ENCODE assay signal across 11 cellular contexts in genomic region chr9:109641079-109641659, GRCh38.
DNase-seq lines count a peak whose midpoint lies in the region; ATAC-seq, FAIRE-seq and TF ChIP-seq lines count a peak whose summit lies in the region.
"Had no signal": no experiment of that assay in that cellular context is flagged by ENCODE, and none has a peak within 500 bp of the region (broad histone marks: within the 10 kb centered on the region; RNA-seq: fewer than 3 reads in every experiment).

No MANE protein-coding gene starts in this region.

- peaks cover 19% of the 10 kb centered on the region for H3K4me1 Mint-ChIP-seq in WTC11
- no peaks in the 10 kb centered on the region for H3K4me1 Mint-ChIP-seq in CD8-positive, alpha-beta T cell (ENCODE audit: low read depth)
- H3K4me1 Mint-ChIP-seq: T-cell had no signal

- H3K9ac ChIP-seq in iPS-20b (ENCODE audit: low read depth, low read length) (no peak overlapping the region), skeletal muscle tissue (ENCODE audit: low read depth in 1 of 3, low read length in 3 of 3) (no peak overlapping the region)

- peaks cover 67% of the 10 kb centered on the region for H3K27me3 Mint-ChIP-seq in WTC11 (ENCODE audit: low read depth)
- peaks cover 36% of the 10 kb centered on the region for H3K27me3 Mint-ChIP-seq in CD8-positive, alpha-beta T cell (ENCODE audit: low read depth)

- H3K27ac ChIP-seq in iPS-20b (ENCODE audit: low read length) (no peak overlapping the region), skeletal muscle tissue (ENCODE audit: low read depth, low read length) (no peak overlapping the region), RWPE1 (no peak overlapping the region)
- H3K27ac ChIP-seq in CD8-positive, alpha-beta T cell (ENCODE audit: low read depth, low read length) = no peak overlapping the region

- H3K27ac Mint-ChIP-seq in WTC11 = no peak overlapping the region
- H3K27ac Mint-ChIP-seq in CD8-positive, alpha-beta T cell = no peak overlapping the region
- H3K27ac Mint-ChIP-seq: T-cell had no signal

- POLR2A ChIA-PET in HEK293T (lab: Yijun Ruan, JAX) (no interaction called here), WTC11 (lab: Charles Lee) (no interaction called here), RWPE1 (lab: Yijun Ruan, JAX; ENCODE audit: low non-redundant PET) (no interaction called here)
- POLR2A ChIA-PET in CD8-positive, alpha-beta T cell (lab: Charles Lee) = no interaction called here

- H3K36me3 Mint-ChIP-seq in WTC11 = peaks cover 9% of the 10 kb centered on the region
- H3K36me3 Mint-ChIP-seq in CD8-positive, alpha-beta T cell = no peaks in the 10 kb centered on the region
- H3K36me3 Mint-ChIP-seq: T-cell had no signal

- peaks cover 70% of the 10 kb centered on the region for H3K27me3 ChIP-seq in iPS-20b (ENCODE audit: insufficient read depth, low read length)
- H3K27me3 ChIP-seq in skeletal muscle tissue (ENCODE audit: control insufficient read depth in 3 of 3, insufficient read depth in 3 of 3, low read length in 3 of 3) = peaks cover 2 to 31% (median 20%) of the 10 kb centered on the region in 3 donors
- H3K27me3 ChIP-seq in CD8-positive, alpha-beta T cell (ENCODE audit: insufficient read depth, low read length) = no peaks in the 10 kb centered on the region

- H3K36me3 ChIP-seq in iPS-20b (ENCODE audit: insufficient read depth, low read depth, low read length) (no peaks in the 10 kb centered on the region), skeletal muscle tissue (ENCODE audit: control insufficient read depth in 3 of 3, insufficient read depth in 3 of 3, low read length in 3 of 3) (no peaks in the 10 kb centered on the region)
- no peaks in the 10 kb centered on the region for H3K36me3 ChIP-seq in CD8-positive, alpha-beta T cell (ENCODE audit: insufficient read depth, low read length)

- CTCF ChIA-PET in HEK293T (lab: Yijun Ruan, JAX) = interaction anchor here (1.3 kb wide), 1 partner anchor 176 kb away, joined by 3 read pairs; no protein-coding TSS in a partner anchor
- CTCF ChIA-PET in WTC11 (lab: Charles Lee) = interaction anchor here (1.0 to 2.8 kb wide), 4 partner anchors 12 to 75 kb away, joined by 3 to 9 read pairs (median 5); no protein-coding TSS in a partner anchor
- CTCF ChIA-PET in RWPE1 (lab: Yijun Ruan, JAX) = interaction anchor here (0.5 to 1.6 kb wide), 5 partner anchors 12 to 530 kb away, joined by 3 to 5 read pairs (median 3); no protein-coding TSS in a partner anchor
- CTCF ChIA-PET in CD8-positive, alpha-beta T cell (lab: Charles Lee) = no interaction called here

- H3K9me3 ChIP-seq in iPS-20b (ENCODE audit: insufficient read depth, low read depth, low read length) (no peaks in the 10 kb centered on the region), skeletal muscle tissue (ENCODE audit: control insufficient read depth in 3 of 3, low read length in 3 of 3) (no peaks in the 10 kb centered on the region)
- no peaks in the 10 kb centered on the region for H3K9me3 ChIP-seq in CD8-positive, alpha-beta T cell (ENCODE audit: low read length)

- FAIRE-seq in H54 (lab: Jason Lieb, UNC) = no peak
- FAIRE-seq: GM12878 had no signal

- no peak for TF ChIP-seq POLR2A in H54 (IDR thresholded peaks at IDR 0.05; ENCODE audit: low read depth, low read length)

- H3K4me1 ChIP-seq in iPS-20b (ENCODE audit: insufficient read depth, low read length) = 0 out of 2 replicates have a peak, but pooled peaks cover 3% of the 10 kb centered on the region
- H3K4me1 ChIP-seq in skeletal muscle tissue (ENCODE audit: control insufficient read depth in 3 of 3, insufficient read depth in 3 of 3, low read length in 3 of 3) = peaks cover 9 to 16% (median 11%) of the 10 kb centered on the region in 3 donors
- no peaks in the 10 kb centered on the region for H3K4me1 ChIP-seq in CD8-positive, alpha-beta T cell (ENCODE audit: insufficient read depth, low read length)

- TF ChIP-seq CTCF in WTC11 (IDR thresholded peaks at IDR 0.05) = no peak
- TF ChIP-seq CTCF in RWPE1 (conservative IDR thresholded peaks at IDR 0.05; ENCODE audit: low read depth) = no peak
- TF ChIP-seq CTCF in CD8-positive, alpha-beta T cell (IDR thresholded peaks at IDR 0.05) = no peak

- intact Hi-C loops in CD8-positive, alpha-beta T cell (cut with DNase I, micrococcal nuclease) = no loop called here

- peaks cover 15% of the 10 kb centered on the region for H3K9me3 Mint-ChIP-seq in WTC11
- H3K9me3 Mint-ChIP-seq in CD8-positive, alpha-beta T cell = no peaks in the 10 kb centered on the region

- peak overlapping the region; percentile 65 for H3K4me3 ChIP-seq in iPS-20b (ENCODE audit: low read length)
- H3K4me3 ChIP-seq in skeletal muscle tissue (ENCODE audit: low read length in 3 of 3) = peak overlapping the region; percentile 58 to 65 (median 63)
- no peak overlapping the region for H3K4me3 ChIP-seq in CD8-positive, alpha-beta T cell (ENCODE audit: low read depth, low read length)
- H3K4me3 ChIP-seq: GM12878 had no signal

- H3K4me3 Mint-ChIP-seq in WTC11 = peak overlapping the region; percentile 68
- H3K4me3 Mint-ChIP-seq in CD8-positive, alpha-beta T cell = no peak overlapping the region
- H3K4me3 Mint-ChIP-seq: T-cell had no signal

- peak; percentile 6; the same call in 1 of the 2 replicates for ATAC-seq in WTC11
- ATAC-seq in CD8-positive, alpha-beta T cell = no peak
- ATAC-seq: GM12878, T-cell had no signal

- DNase-seq in HEK293T (ENCODE audit: extremely low spot score) (peak; percentile 20), WTC11 (ENCODE audit: low spot score) (no peak), foreskin melanocyte (no peak), RWPE1 (ENCODE audit: low spot score) (no peak), H54 (ENCODE audit: insufficient read length, low spot score) (no peak)
- DNase-seq in CD8-positive, alpha-beta T cell = no peak
- DNase-seq: activated naive CD4-positive, alpha-beta T cell treated with Interleukin-2 at 50 U/mL for 16 hours; T-cell had no signal

TF ChIP-seq in HEK293T, 16 proteins besides CTCF, POLR2A, EP300 and RAD21:
- no peak for TF ChIP-seq HDGF (IDR thresholded peaks at IDR 0.05; ENCODE audit: borderline replicate concordance)
- no peak for TF ChIP-seq ARNT (IDR thresholded peaks at IDR 0.05)
- no peak for TF ChIP-seq TARDBP (IDR thresholded peaks at IDR 0.05)
- no peak for TF ChIP-seq ELF4 (IDR thresholded peaks at IDR 0.05)
- no peak for TF ChIP-seq SUZ12 (IDR thresholded peaks at IDR 0.05)
- no peak for TF ChIP-seq FOXK2 (IDR thresholded peaks at IDR 0.05)
- TF ChIP-seq LEF1 (IDR thresholded peaks at IDR 0.05; ENCODE audit: borderline replicate concordance) = no peak
- TF ChIP-seq L3MBTL2 (conservative IDR thresholded peaks at IDR 0.05) = no peak
- TF ChIP-seq NFRKB (IDR thresholded peaks at IDR 0.05) = no peak
- no peak for TF ChIP-seq FOXM1 (IDR thresholded peaks at IDR 0.05; ENCODE audit: borderline replicate concordance)
- TF ChIP-seq FOXA1 (IDR thresholded peaks at IDR 0.05) = no peak
- no peak for TF ChIP-seq CTBP1 (IDR thresholded peaks at IDR 0.05; ENCODE audit: borderline replicate concordance)
- TF ChIP-seq BHLHE40 (IDR thresholded peaks at IDR 0.05; ENCODE audit: borderline replicate concordance) = no peak
- no peak for TF ChIP-seq PKNOX1 (IDR thresholded peaks at IDR 0.05)
- TF ChIP-seq ZNF384 (IDR thresholded peaks at IDR 0.05) = no peak
- TF ChIP-seq SP1 (IDR thresholded peaks at IDR 0.05) = no peak
TF ChIP-seq in HEK293T: peak in this region for 0.

TF ChIP-seq in WTC11, 78 proteins besides CTCF, POLR2A, EP300 and RAD21:
- TF ChIP-seq ZBTB21 (CRISPR knock-in tag; IDR thresholded peaks at IDR 0.05; ENCODE audit: borderline replicate concordance) (no peak), NR2C2 (CRISPR knock-in tag; IDR thresholded peaks at IDR 0.05) (no peak), JUN (CRISPR knock-in tag; IDR thresholded peaks at IDR 0.05) (no peak), ESRRA (CRISPR knock-in tag; IDR thresholded peaks at IDR 0.05; ENCODE audit: borderline replicate concordance) (0 out of 2 replicates have a peak, but pooled peaks have one; percentile 5), E2F4 (CRISPR knock-in tag; IDR thresholded peaks at IDR 0.05; ENCODE audit: borderline replicate concordance, low read depth) (no peak), IRF2 (CRISPR knock-in tag; IDR thresholded peaks at IDR 0.05; ENCODE audit: borderline replicate concordance, low read depth) (no peak), NFATC4 (CRISPR knock-in tag; IDR thresholded peaks at IDR 0.05) (no peak), GRHL2 (CRISPR knock-in tag; IDR thresholded peaks at IDR 0.05; ENCODE audit: insufficient replicate concordance, severe bottlenecking) (no peak)
